In the genomic region with DNA sequence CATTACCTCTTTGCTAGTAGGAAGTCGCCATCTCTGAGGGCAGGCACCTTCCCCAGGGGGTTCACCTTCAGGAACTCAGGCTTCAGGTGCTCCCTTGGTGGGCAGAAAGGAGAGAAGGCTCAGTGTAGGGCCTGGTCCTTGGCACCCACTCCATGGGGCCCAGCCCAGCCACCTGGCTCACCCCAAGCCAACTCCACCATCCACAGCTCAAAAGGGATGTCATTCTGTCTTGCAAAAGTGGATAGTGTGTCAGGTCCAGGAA, we compare ENCODE assay signal across 31 cellular contexts. TPM values are rescaled to one million over a fixed set of nuclear protein-coding genes. Genes with fewer than 3 reads are reported as not detected.
"Had no signal": no experiment of that assay in that cellular context is flagged by ENCODE, and none has a peak within 500 bp of the region (broad histone marks: within the 10 kb centered on the region; RNA-seq: fewer than 3 reads in every experiment).

No MANE protein-coding gene starts in this region.

- DNase-seq: activated CD4-positive, alpha-beta T cell treated with anti-CD3 and anti-CD28 coated beads for 36 hours; activated CD4-positive, alpha-beta T cell treated with anti-CD3 and anti-CD28 coated beads, Interleukin-2, amount 50 U/mL, for 4 hours; activated CD4-positive, CD25-positive, alpha-beta regulatory T cell; activated CD8-positive, alpha-beta memory T cell treated with anti-CD3 and anti-CD28 coated beads, Interleukin-2, amount 50 U/mL, for 48 hours; activated CD8-positive, alpha-beta T cell treated with anti-CD3 and anti-CD28 coated beads, Interleukin-2, amount 10 ng/mL, durations not matched to agents 7 days and 5 days; activated naive CD4-positive, alpha-beta T cell treated with anti-CD3 and anti-CD28 coated beads, Interleukin-2, amount 50 U/mL, for 16 hours; activated naive CD8-positive, alpha-beta T cell treated with anti-CD3 and anti-CD28 coated beads, Interleukin-2, amount 10 ng/mL, durations not matched to agents 7 days and 5 days; activated T-cell treated with anti-CD3 and anti-CD28 coated beads, Interleukin-2, amount 50 U/mL, for 1 hour; adrenal gland; anterior cingulate cortex; caudate nucleus; NCI-H1105 treated with DMSO at 0.1 percent for 48 hours; NCI-H146; NCI-H187 treated with DMSO at 0.1 percent for 48 hours; NCI-H2081 treated with DMSO at 0.1 percent for 48 hours; NCI-H446 treated with DMSO at 0.1 percent for 48 hours; NCI-H524 treated with DMSO at 0.1 percent for 48 hours; NCI-H774; NK-92 treated with Interleukin-12 subunit alpha and Interleukin-12 subunit beta, amount 100 ng/mL, for 24 hours; OCI-M1; RPMI8226; T-cell; T-helper 2 cell; T1000 had no signal

- H3K27me3 ChIP-seq: adrenal gland had no signal

- H3K27ac ChIP-seq: adrenal gland, KMS-11, SK-N-MC, VCaP had no signal

- H3K4me2 ChIP-seq: KMS-11 had no signal

- H3K27ac Mint-ChIP-seq: activated CD4-positive, alpha-beta T cell treated with anti-CD3 and anti-CD28 coated beads for 36 hours; activated CD8-positive, alpha-beta T cell treated with anti-CD3 and anti-CD28 coated beads, Interleukin-2, amount 10 ng/mL, durations not matched to agents 7 days and 5 days; activated naive CD8-positive, alpha-beta T cell treated with anti-CD3 and anti-CD28 coated beads, Interleukin-2, amount 10 ng/mL, durations not matched to agents 7 days and 5 days; T-cell had no signal

- H3K36me3 Mint-ChIP-seq: T-cell had no signal

- H3K9ac ChIP-seq: KMS-11 had no signal

- ATAC-seq: activated CD4-positive, alpha-beta T cell treated with anti-CD3 and anti-CD28 coated beads for 36 hours; activated CD8-positive, alpha-beta T cell treated with anti-CD3 and anti-CD28 coated beads, Interleukin-2, amount 10 ng/mL, durations not matched to agents 7 days and 5 days; Panc1; Right ventricle myocardium inferior; T-cell had no signal

- H3K9me3 ChIP-seq: adrenal gland had no signal

- FAIRE-seq: TTC549 had no signal

- H3K27me3 Mint-ChIP-seq: activated naive CD8-positive, alpha-beta T cell treated with anti-CD3 and anti-CD28 coated beads, Interleukin-2, amount 10 ng/mL, durations not matched to agents 7 days and 5 days; T-cell had no signal

- H3K4me3 ChIP-seq: adrenal gland, SK-N-MC had no signal

- H3K9me3 Mint-ChIP-seq: T-cell had no signal

- H3K36me3 ChIP-seq: adrenal gland had no signal

- H3K4me3 Mint-ChIP-seq: activated CD4-positive, alpha-beta T cell treated with anti-CD3 and anti-CD28 coated beads for 36 hours; activated CD8-positive, alpha-beta T cell treated with anti-CD3 and anti-CD28 coated beads, Interleukin-2, amount 10 ng/mL, durations not matched to agents 7 days and 5 days; activated naive CD8-positive, alpha-beta T cell treated with anti-CD3 and anti-CD28 coated beads, Interleukin-2, amount 10 ng/mL, durations not matched to agents 7 days and 5 days; T-cell had no signal

RNA-seq across cellular contexts. Expression of a gene that starts 2.7 kb away (rescaled TPM):
- total RNA-seq: activated CD4-positive, alpha-beta T cell treated with anti-CD3 and anti-CD28 coated beads for 36 hours; activated CD8-positive, alpha-beta T cell treated with anti-CD3 and anti-CD28 coated beads, Interleukin-2, amount 10 ng/mL, durations not matched to agents 7 days and 5 days; activated naive CD8-positive, alpha-beta T cell treated with anti-CD3 and anti-CD28 coated beads, Interleukin-2, amount 10 ng/mL, durations not matched to agents 7 days and 5 days; adrenal gland; cerebellum; Right ventricle myocardium inferior; T-cell had no signal
- polyA plus RNA-seq: adrenal gland had no signal

RNA-seq across cellular contexts. Expression of a gene that starts 28.0 kb away (rescaled TPM):
- total RNA-seq: activated CD4-positive, alpha-beta T cell treated with anti-CD3 and anti-CD28 coated beads for 36 hours; activated CD8-positive, alpha-beta T cell treated with anti-CD3 and anti-CD28 coated beads, Interleukin-2, amount 10 ng/mL, durations not matched to agents 7 days and 5 days; activated naive CD8-positive, alpha-beta T cell treated with anti-CD3 and anti-CD28 coated beads, Interleukin-2, amount 10 ng/mL, durations not matched to agents 7 days and 5 days; cerebellum; Right ventricle myocardium inferior; T-cell had no signal

RNA-seq across cellular contexts. Expression of a gene that starts 41.3 kb away (rescaled TPM):
- total RNA-seq: activated CD8-positive, alpha-beta T cell treated with anti-CD3 and anti-CD28 coated beads, Interleukin-2, amount 10 ng/mL, durations not matched to agents 7 days and 5 days; activated naive CD8-positive, alpha-beta T cell treated with anti-CD3 and anti-CD28 coated beads, Interleukin-2, amount 10 ng/mL, durations not matched to agents 7 days and 5 days had no signal
